Comparison of ENCODE assay signal across 8 cellular contexts in the genomic region with DNA sequence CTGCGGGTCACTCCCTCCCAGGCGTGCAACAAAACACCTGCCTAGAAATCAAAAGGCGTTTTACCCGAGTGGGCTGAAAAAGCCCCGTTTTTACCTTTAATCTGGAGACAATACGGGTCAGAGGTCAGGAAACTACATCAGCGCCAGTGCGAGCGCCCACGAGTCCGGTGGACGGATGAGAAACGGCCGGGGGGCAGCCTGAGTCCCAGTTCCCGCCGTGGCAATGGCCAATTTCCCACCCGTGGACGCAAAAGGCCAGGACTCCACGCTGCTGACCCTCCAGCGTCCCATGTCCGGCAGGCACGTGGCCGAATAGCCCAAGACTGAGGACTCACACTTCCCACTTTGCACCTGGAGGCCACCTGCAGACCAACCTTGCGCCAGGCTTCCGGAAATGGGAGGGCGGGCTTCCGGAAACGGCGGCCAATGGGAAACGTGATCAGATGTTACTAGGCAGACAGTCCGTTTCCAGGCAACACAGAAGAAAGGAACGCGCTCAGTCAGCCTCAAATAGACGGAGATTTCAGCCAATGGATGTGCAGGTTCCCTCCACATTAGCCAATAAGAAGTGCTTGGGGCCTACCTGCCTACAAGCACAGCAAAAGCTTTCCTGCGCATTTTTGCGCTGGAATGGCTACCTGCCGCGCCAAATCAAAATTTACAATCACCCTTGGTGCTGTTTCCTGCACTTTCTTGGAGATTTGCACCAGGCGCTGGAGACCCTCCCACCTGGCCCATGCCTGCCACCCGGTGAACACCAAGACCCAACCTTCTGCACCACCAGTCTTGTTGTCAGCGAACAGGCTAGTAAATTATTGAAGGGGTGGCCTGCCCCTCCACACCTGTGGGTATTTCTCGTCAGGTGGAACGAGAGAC. TPM values are rescaled to one million over a fixed set of nuclear protein-coding genes. Genes with fewer than 3 reads are reported as not detected.
DNase-seq lines count a peak whose midpoint lies in the region; ATAC-seq and TF ChIP-seq lines count a peak whose summit lies in the region.

No MANE protein-coding gene starts in this region.

- H3K27me3 Mint-ChIP-seq in activated T-helper 17 cell treated with anti-CD3 and anti-CD28 coated beads, Interleukin-2, amount 50 U/mL, for 72 hours, result no peaks in the 10 kb centered on the region
- H3K27me3 Mint-ChIP-seq in natural killer cell (ENCODE audit: low read depth in 2 of 2), result no peaks in the 10 kb centered on the region

- peaks cover 37% of the 10 kb centered on the region for H3K36me3 ChIP-seq in OCI-LY7 (ENCODE audit: insufficient read depth, low read length)

- peak overlapping the region; percentile 74 for H3K4me3 ChIP-seq in OCI-LY7 (ENCODE audit: low read depth, low read length, poor library complexity, severe bottlenecking)
- H3K4me3 ChIP-seq in fibroblast of the aortic adventitia (ENCODE audit: low read depth, low read length), result peak overlapping the region; percentile 84

- H3K79me2 ChIP-seq in OCI-LY7 (ENCODE audit: insufficient read depth, low read depth, low read length), result peaks cover 17% of the 10 kb centered on the region; the same call in 1 of the 2 replicates

- H3K9me3 ChIP-seq in OCI-LY7 (ENCODE audit: low read length), result no peaks in the 10 kb centered on the region

- ATAC-seq in HG03135 (IDR thresholded peaks at IDR 0.05; ENCODE audit: unreplicated experiment), result peak; percentile 55
- peak; percentile 99 for ATAC-seq in activated T-helper 17 cell treated with anti-CD3 and anti-CD28 coated beads, Interleukin-2, amount 50 U/mL, for 72 hours (replicated peaks)
- peak; percentile 92 to 99 (median 98) for ATAC-seq in natural killer cell
- ATAC-seq in stimulated activated effector memory CD8-positive, alpha-beta T cell treated with anti-CD3 and anti-CD28 coated beads, Interleukin-12 subunit alpha, Interleukin-12 subunit beta, amount 100 ng/mL, for 72 hours, result peak; percentile 98

- DNase-seq in GM04503 (ENCODE audit: low read depth), result peak; percentile 80
- DNase-seq in OCI-LY7 (ENCODE audit: low spot score), result peak; percentile 91
- peak; percentile 82 for DNase-seq in fibroblast of the aortic adventitia (ENCODE audit: low read depth)
- DNase-seq in natural killer cell, result peak; percentile 60
- DNase-seq in stimulated activated effector memory CD8-positive, alpha-beta T cell treated with anti-CD3 and anti-CD28 coated beads, Interleukin-12 subunit alpha, Interleukin-12 subunit beta, amount 100 ng/mL, for 72 hours (ENCODE audit: low spot score in 2 of 2), result peak; percentile 46 to 83
- no peak for DNase-seq in NOMO-1 treated with DMSO at 0.1 percent for 48 hours (lab: John Stamatoyannopoulos, UW; ENCODE audit: unreplicated experiment)

- TF ChIP-seq CTCF in OCI-LY7 (conservative IDR thresholded peaks at IDR 0.05; ENCODE audit: low read length) (no peak), fibroblast of the aortic adventitia (IDR thresholded peaks at IDR 0.05; ENCODE audit: insufficient read depth, low read length) (no peak), natural killer cell (IDR thresholded peaks at IDR 0.05) (no peak)

- H4K20me1 ChIP-seq in OCI-LY7 (ENCODE audit: insufficient read depth, low read length), result no peaks in the 10 kb centered on the region

- H2AFZ ChIP-seq in OCI-LY7 (ENCODE audit: low read length), result peak overlapping the region; percentile 72; the same call in 1 of the 2 replicates

- H3K4me2 ChIP-seq in OCI-LY7 (ENCODE audit: low read length), result peak overlapping the region; percentile 67

- TSS peak; percentile 72 for BruUV-seq in OCI-LY7 (replicated peaks; lab: Mats Ljungman, UMichigan)

- H3K9me2 ChIP-seq in OCI-LY7 (ENCODE audit: insufficient read depth, low read length), result no peaks in the 10 kb centered on the region

- H3K36me3 Mint-ChIP-seq in activated T-helper 17 cell treated with anti-CD3 and anti-CD28 coated beads, Interleukin-2, amount 50 U/mL, for 72 hours (ENCODE audit: low read depth), result peaks cover 37% of the 10 kb centered on the region
- H3K36me3 Mint-ChIP-seq in natural killer cell, result peaks cover 31% of the 10 kb centered on the region
- H3K36me3 Mint-ChIP-seq in stimulated activated effector memory CD8-positive, alpha-beta T cell treated with anti-CD3 and anti-CD28 coated beads, Interleukin-12 subunit alpha, Interleukin-12 subunit beta, amount 100 ng/mL, for 72 hours, result peaks cover 13% of the 10 kb centered on the region

- intact Hi-C loops in OCI-LY7 (cut with micrococcal nuclease; ENCODE audit: unreplicated experiment), result no loop called here
- intact Hi-C loops in natural killer cell (cut with micrococcal nuclease), result no loop called here

- no peak overlapping the region for H3K27ac Mint-ChIP-seq in activated T-helper 17 cell treated with anti-CD3 and anti-CD28 coated beads, Interleukin-2, amount 50 U/mL, for 72 hours
- peak overlapping the region; percentile 76 to 85 for H3K27ac Mint-ChIP-seq in natural killer cell
- H3K27ac Mint-ChIP-seq in stimulated activated effector memory CD8-positive, alpha-beta T cell treated with anti-CD3 and anti-CD28 coated beads, Interleukin-12 subunit alpha, Interleukin-12 subunit beta, amount 100 ng/mL, for 72 hours, result peak overlapping the region; percentile 26

- POLR2A ChIA-PET in OCI-LY7 (lab: Charles Lee), result no interaction called here

- H3K4me1 Mint-ChIP-seq in activated T-helper 17 cell treated with anti-CD3 and anti-CD28 coated beads, Interleukin-2, amount 50 U/mL, for 72 hours, result no peaks in the 10 kb centered on the region
- peaks cover 21% of the 10 kb centered on the region in 2 donors for H3K4me1 Mint-ChIP-seq in natural killer cell
- H3K4me1 Mint-ChIP-seq in stimulated activated effector memory CD8-positive, alpha-beta T cell treated with anti-CD3 and anti-CD28 coated beads, Interleukin-12 subunit alpha, Interleukin-12 subunit beta, amount 100 ng/mL, for 72 hours, result peaks cover 13% of the 10 kb centered on the region

- peak overlapping the region; percentile 12 for H3K27ac ChIP-seq in OCI-LY7 (ENCODE audit: low read depth, low read length, poor library complexity, severe bottlenecking)

- peaks cover 6% of the 10 kb centered on the region for H3K4me1 ChIP-seq in OCI-LY7 (ENCODE audit: insufficient read depth, low read length, poor library complexity, severe bottlenecking)

- H3K4me3 Mint-ChIP-seq in activated T-helper 17 cell treated with anti-CD3 and anti-CD28 coated beads, Interleukin-2, amount 50 U/mL, for 72 hours, result peak overlapping the region; percentile 81
- peak overlapping the region; percentile 91 for H3K4me3 Mint-ChIP-seq in natural killer cell
- peak overlapping the region; percentile 70 for H3K4me3 Mint-ChIP-seq in stimulated activated effector memory CD8-positive, alpha-beta T cell treated with anti-CD3 and anti-CD28 coated beads, Interleukin-12 subunit alpha, Interleukin-12 subunit beta, amount 100 ng/mL, for 72 hours

- CTCF ChIA-PET in OCI-LY7 (lab: Charles Lee; ENCODE audit: unreplicated experiment), result no interaction called here

- H3K9me3 Mint-ChIP-seq in activated T-helper 17 cell treated with anti-CD3 and anti-CD28 coated beads, Interleukin-2, amount 50 U/mL, for 72 hours, result peaks cover 25% of the 10 kb centered on the region
- H3K9me3 Mint-ChIP-seq in natural killer cell, result peaks cover 0 to 16% of the 10 kb centered on the region in 2 donors
- peaks cover 13% of the 10 kb centered on the region for H3K9me3 Mint-ChIP-seq in stimulated activated effector memory CD8-positive, alpha-beta T cell treated with anti-CD3 and anti-CD28 coated beads, Interleukin-12 subunit alpha, Interleukin-12 subunit beta, amount 100 ng/mL, for 72 hours

RNA-seq across cellular contexts. Expression of a gene that starts 47.4 kb away (rescaled TPM):
- 4.5 and 5.2 TPM in 2 replicates for total RNA-seq in OCI-LY7 (2014; rRNA removed; shearing (Covaris generic))
- total RNA-seq in OCI-LY7 (2022) (6.2 and 7.9 TPM in 2 replicates), fibroblast of the aortic adventitia (ENCODE audit: low replicate concordance) (3.2 and 6.6 TPM in 2 replicates), natural killer cell (1 to 10 TPM; 7.4 to 8.2 (median 7.8) TPM)
- total RNA-seq in activated T-helper 17 cell treated with anti-CD3 and anti-CD28 coated beads, Interleukin-2, amount 50 U/mL, for 72 hours, result 1 to 10 TPM; 1.8 to 2.0 TPM
